ENCODE assay signal across 9 cellular contexts in genomic region chr1:158181577-158181922, GRCh38. TPM values are rescaled to one million over a fixed set of nuclear protein-coding genes. Genes with fewer than 3 reads are reported as not detected.
DNase-seq lines count a peak whose midpoint lies in the region; ATAC-seq, FAIRE-seq and TF ChIP-seq lines count a peak whose summit lies in the region.
"Had no signal": no experiment of that assay in that cellular context is flagged by ENCODE, and none has a peak within 500 bp of the region (broad histone marks: within the 10 kb centered on the region; RNA-seq: fewer than 3 reads in every experiment).

No MANE protein-coding gene starts in this region.

- H3K27ac Mint-ChIP-seq in CD4-positive, alpha-beta memory T cell: no peak overlapping the region

- no peaks in the 10 kb centered on the region for H4K20me1 ChIP-seq in OCI-LY7 (ENCODE audit: insufficient read depth, low read length)

- 21 to 50% methylated on average over 3 to 9 of the region's 13 CpGs for WGBS in esophagus squamous epithelium, 2 donors
- 15 to 17% methylated on average over 13 of the region's 13 CpGs for WGBS in pancreas, 2 donors

- TF ChIP-seq CTCF in OCI-LY7 (conservative IDR thresholded peaks at IDR 0.05; ENCODE audit: low read length) (no peak), esophagus squamous epithelium (IDR thresholded peaks at IDR 0.05) (no peak), pancreas (IDR thresholded peaks at IDR 0.05) (no peak)

- POLR2A ChIA-PET in CD4-positive, alpha-beta memory T cell (lab: Charles Lee; ENCODE audit: partially characterized antibody): no interaction called here
- POLR2A ChIA-PET in OCI-LY7 (lab: Charles Lee): interaction anchor here (0.6 to 0.9 kb wide), 3 partner anchors 20 to 824 kb away, joined by 3 to 4 read pairs (median 3); no protein-coding TSS in a partner anchor

- peak overlapping the region in 6 of 8 donors; percentile 18 to 79 (median 64) for H3K4me3 Mint-ChIP-seq in CD4-positive, alpha-beta memory T cell

- no peaks in the 10 kb centered on the region for H3K36me3 ChIP-seq in CD4-positive, alpha-beta memory T cell (ENCODE audit: insufficient read depth, low read length)
- H3K36me3 ChIP-seq in OCI-LY7 (ENCODE audit: insufficient read depth, low read length): peaks cover 17% of the 10 kb centered on the region
- no peaks in the 10 kb centered on the region for H3K36me3 ChIP-seq in esophagus squamous epithelium
- H3K36me3 ChIP-seq in pancreas: no peaks in the 10 kb centered on the region

- no peak overlapping the region for H2AFZ ChIP-seq in OCI-LY7 (ENCODE audit: low read length)

- peak overlapping the region; percentile 94 for H3K4me2 ChIP-seq in OCI-LY7 (ENCODE audit: low read length)

- H3K79me2 ChIP-seq in OCI-LY7 (ENCODE audit: insufficient read depth, low read depth, low read length): peaks cover 8% of the 10 kb centered on the region; the same call in 1 of the 2 replicates

- peaks cover 22% of the 10 kb centered on the region for H3K27me3 ChIP-seq in CD4-positive, alpha-beta memory T cell (ENCODE audit: insufficient read depth, low read length)
- H3K27me3 ChIP-seq in esophagus squamous epithelium (peaks cover 0 to 95% (median 6%) of the 10 kb centered on the region in 4 donors), pancreas (peaks cover 0 to 9% (median 0%) of the 10 kb centered on the region in 4 donors)

- no peaks in the 10 kb centered on the region for H3K9me3 ChIP-seq in CD4-positive, alpha-beta memory T cell (ENCODE audit: control insufficient read depth in 1 of 2, low read length in 2 of 2)
- H3K9me3 ChIP-seq in OCI-LY7 (ENCODE audit: low read length) (no peaks in the 10 kb centered on the region), esophagus squamous epithelium (no peaks in the 10 kb centered on the region), pancreas (no peaks in the 10 kb centered on the region)

- H3K27ac ChIP-seq in CD4-positive, alpha-beta memory T cell (ENCODE audit: low read depth, low read length): no peak overlapping the region
- H3K27ac ChIP-seq in OCI-LY7 (ENCODE audit: low read depth, low read length, poor library complexity, severe bottlenecking): no peak overlapping the region
- no peak overlapping the region for H3K27ac ChIP-seq in esophagus squamous epithelium
- no peak overlapping the region for H3K27ac ChIP-seq in pancreas

- intact Hi-C loops in CD4-positive, alpha-beta memory T cell (cut with micrococcal nuclease): no loop called here
- intact Hi-C loops in OCI-LY7 (cut with micrococcal nuclease; ENCODE audit: unreplicated experiment): loop anchor here (2.0 kb wide), 2 partner anchors 21 to 67 kb away; no protein-coding TSS in a partner anchor
- intact Hi-C loops in esophagus squamous epithelium (cut with DNase I): no loop called here
- intact Hi-C loops in pancreas (cut with DNase I): no loop called here

- H3K9me2 ChIP-seq in OCI-LY7 (ENCODE audit: insufficient read depth, low read length): no peaks in the 10 kb centered on the region

- peaks cover 0 to 20% (median 9%) of the 10 kb centered on the region in 4 donors for H3K4me1 Mint-ChIP-seq in CD4-positive, alpha-beta memory T cell

- peaks cover 0 to 4% (median 0%) of the 10 kb centered on the region in 8 donors for H3K9me3 Mint-ChIP-seq in CD4-positive, alpha-beta memory T cell

- ATAC-seq in pancreas: no peak
- no peak for ATAC-seq in HG03354 (IDR thresholded peaks at IDR 0.05; ENCODE audit: poor library complexity, severe bottlenecking, unreplicated experiment)
- no peak for ATAC-seq in GM18873 (IDR thresholded peaks at IDR 0.05; ENCODE audit: low FRiP score, unreplicated experiment)

- peaks cover 8% of the 10 kb centered on the region for H3K4me1 ChIP-seq in CD4-positive, alpha-beta memory T cell (ENCODE audit: insufficient read depth, low read length)
- H3K4me1 ChIP-seq in OCI-LY7 (ENCODE audit: insufficient read depth, low read length, poor library complexity, severe bottlenecking): peaks cover 46% of the 10 kb centered on the region
- H3K4me1 ChIP-seq in esophagus squamous epithelium: peaks cover 10 to 35% (median 11%) of the 10 kb centered on the region in 3 donors
- H3K4me1 ChIP-seq in pancreas: peaks cover 0 to 7% (median 0%) of the 10 kb centered on the region in 3 donors

- no peak overlapping the region for H3K4me3 ChIP-seq in CD4-positive, alpha-beta memory T cell (ENCODE audit: low read length in 2 of 2)
- H3K4me3 ChIP-seq in OCI-LY7 (ENCODE audit: low read depth, low read length, poor library complexity, severe bottlenecking): peak overlapping the region; percentile 65
- peak overlapping the region; percentile 27 to 68 (median 50) for H3K4me3 ChIP-seq in esophagus squamous epithelium
- H3K4me3 ChIP-seq in pancreas: peak overlapping the region; percentile 19 to 48 (median 29)

- peaks cover 48 to 52% of the 10 kb centered on the region in 2 donors for H3K27me3 Mint-ChIP-seq in CD4-positive, alpha-beta memory T cell

- H3K36me3 Mint-ChIP-seq in CD4-positive, alpha-beta memory T cell: no peaks in the 10 kb centered on the region

- CTCF ChIA-PET in CD4-positive, alpha-beta memory T cell (lab: Charles Lee; ENCODE audit: partially characterized antibody): no interaction called here
- CTCF ChIA-PET in OCI-LY7 (lab: Charles Lee; ENCODE audit: unreplicated experiment): interaction anchor here (0.6 kb wide), 1 partner anchor 10 kb away, joined by 3 read pairs; no protein-coding TSS in a partner anchor

- no peak for DNase-seq in CD4-positive, alpha-beta memory T cell
- no peak for DNase-seq in OCI-LY7 (ENCODE audit: low spot score)
- no peak for DNase-seq in esophagus squamous epithelium (lab: John Stamatoyannopoulos, UW)
- DNase-seq in pancreas: no peak
- no peak for DNase-seq in GM19240 (ENCODE audit: insufficient read length, low spot score)
- no peak for DNase-seq in activated CD4-positive, CD25-positive, alpha-beta regulatory T cell (lab: John Stamatoyannopoulos, UW)

- BruUV-seq in OCI-LY7 (replicated peaks; lab: Mats Ljungman, UMichigan): no TSS peak

- FAIRE-seq in pancreas (lab: Jason Lieb, UNC): no peak

- no peak for TF ChIP-seq POLR2A in esophagus squamous epithelium (IDR thresholded peaks at IDR 0.05)

RNA-seq across cellular contexts. Expression of gene CD1D, which starts 0.9 kb away (rescaled TPM):
- not detected for total RNA-seq in CD4-positive, alpha-beta memory T cell
- polyA plus RNA-seq in CD4-positive, alpha-beta memory T cell: under 1 TPM in 1 of 2 donors, not detected in 1; 0.08 TPM
- 3.3 and 4.9 TPM in 2 replicates for total RNA-seq in OCI-LY7 (2014; rRNA removed; shearing (Covaris generic))
- total RNA-seq in OCI-LY7 (2022): 5.7 and 5.8 TPM in 2 replicates
- 1 to 10 TPM in 2 of 4 donors, under 1 TPM in 1, not detected in 1; 0.83 to 1.9 (median 1.7) TPM for total RNA-seq in esophagus squamous epithelium
- total RNA-seq in pancreas: 1 to 10 TPM in 2 of 6 donors, under 1 TPM in 4; 0.08 to 1.3 (median 0.40) TPM
- 1 to 10 TPM in 1 of 2 donors, under 1 TPM in 1; 0.95 to 1.2 TPM for polyA plus RNA-seq in pancreas
- polyA plus RNA-seq: fibroblast of lung had no signal

Comparison
In these comparisons a context has a peak if more than half of its experiments do, and no peak if none do; other contexts are left out.
1. H3K4me3 ChIP-seq: peak in OCI-LY7 (single experiment), esophagus squamous epithelium (4 of 4) and pancreas (4 of 4); none in CD4-positive, alpha-beta memory T cell (0 of 2).